Comparison of ENCODE assay signal across 1 cellular context in the genomic region with DNA sequence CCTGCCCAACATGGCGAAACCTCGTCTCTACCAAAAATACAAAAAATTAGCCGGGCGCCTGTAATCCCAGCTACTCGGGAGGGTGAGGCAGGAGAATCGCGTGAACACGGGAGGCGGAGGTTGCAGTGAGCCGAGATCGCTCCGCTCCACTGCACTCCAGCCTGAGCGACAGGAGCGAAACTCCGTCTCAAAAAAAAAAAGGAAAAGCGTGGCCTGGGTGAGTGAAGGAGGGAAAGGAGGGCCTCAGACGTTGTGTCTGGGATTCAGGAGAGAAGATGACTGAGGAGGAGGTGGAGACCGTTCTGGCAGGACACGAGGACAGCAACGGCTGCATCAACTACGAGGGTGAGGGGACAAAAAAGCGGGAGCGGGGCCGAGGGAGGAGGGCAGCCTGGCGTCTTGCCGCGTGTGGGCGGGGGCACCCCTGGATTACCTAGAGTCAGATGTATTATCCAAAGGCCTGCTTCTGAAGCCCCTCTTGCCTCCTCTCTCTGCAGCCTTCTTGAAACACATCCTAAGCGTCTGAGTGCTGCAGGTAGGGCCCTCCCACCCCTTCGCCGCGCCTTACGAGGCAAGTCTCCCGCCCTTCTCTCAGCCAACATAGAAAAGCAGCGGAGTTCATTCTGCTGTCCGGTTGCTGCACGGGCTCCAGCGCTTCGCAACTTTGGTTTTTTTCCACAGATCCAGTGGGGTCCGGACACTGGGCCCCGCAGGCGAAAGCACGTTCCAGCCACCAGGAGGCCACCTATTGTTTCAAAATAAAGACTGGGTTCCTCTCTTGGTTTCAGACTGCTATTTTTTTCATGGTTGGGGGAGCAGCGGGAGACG.
A peak's percentile ranks its signal among the peaks of the same experiment; 100 is the strongest.
TF ChIP-seq lines count a peak whose summit lies in the region.

No MANE protein-coding gene starts in this region.

TF ChIP-seq in K562, 482 proteins besides CTCF, POLR2A, EP300 and RAD21 (continued from another document and continues in another):
- TF ChIP-seq, protein P1, sequence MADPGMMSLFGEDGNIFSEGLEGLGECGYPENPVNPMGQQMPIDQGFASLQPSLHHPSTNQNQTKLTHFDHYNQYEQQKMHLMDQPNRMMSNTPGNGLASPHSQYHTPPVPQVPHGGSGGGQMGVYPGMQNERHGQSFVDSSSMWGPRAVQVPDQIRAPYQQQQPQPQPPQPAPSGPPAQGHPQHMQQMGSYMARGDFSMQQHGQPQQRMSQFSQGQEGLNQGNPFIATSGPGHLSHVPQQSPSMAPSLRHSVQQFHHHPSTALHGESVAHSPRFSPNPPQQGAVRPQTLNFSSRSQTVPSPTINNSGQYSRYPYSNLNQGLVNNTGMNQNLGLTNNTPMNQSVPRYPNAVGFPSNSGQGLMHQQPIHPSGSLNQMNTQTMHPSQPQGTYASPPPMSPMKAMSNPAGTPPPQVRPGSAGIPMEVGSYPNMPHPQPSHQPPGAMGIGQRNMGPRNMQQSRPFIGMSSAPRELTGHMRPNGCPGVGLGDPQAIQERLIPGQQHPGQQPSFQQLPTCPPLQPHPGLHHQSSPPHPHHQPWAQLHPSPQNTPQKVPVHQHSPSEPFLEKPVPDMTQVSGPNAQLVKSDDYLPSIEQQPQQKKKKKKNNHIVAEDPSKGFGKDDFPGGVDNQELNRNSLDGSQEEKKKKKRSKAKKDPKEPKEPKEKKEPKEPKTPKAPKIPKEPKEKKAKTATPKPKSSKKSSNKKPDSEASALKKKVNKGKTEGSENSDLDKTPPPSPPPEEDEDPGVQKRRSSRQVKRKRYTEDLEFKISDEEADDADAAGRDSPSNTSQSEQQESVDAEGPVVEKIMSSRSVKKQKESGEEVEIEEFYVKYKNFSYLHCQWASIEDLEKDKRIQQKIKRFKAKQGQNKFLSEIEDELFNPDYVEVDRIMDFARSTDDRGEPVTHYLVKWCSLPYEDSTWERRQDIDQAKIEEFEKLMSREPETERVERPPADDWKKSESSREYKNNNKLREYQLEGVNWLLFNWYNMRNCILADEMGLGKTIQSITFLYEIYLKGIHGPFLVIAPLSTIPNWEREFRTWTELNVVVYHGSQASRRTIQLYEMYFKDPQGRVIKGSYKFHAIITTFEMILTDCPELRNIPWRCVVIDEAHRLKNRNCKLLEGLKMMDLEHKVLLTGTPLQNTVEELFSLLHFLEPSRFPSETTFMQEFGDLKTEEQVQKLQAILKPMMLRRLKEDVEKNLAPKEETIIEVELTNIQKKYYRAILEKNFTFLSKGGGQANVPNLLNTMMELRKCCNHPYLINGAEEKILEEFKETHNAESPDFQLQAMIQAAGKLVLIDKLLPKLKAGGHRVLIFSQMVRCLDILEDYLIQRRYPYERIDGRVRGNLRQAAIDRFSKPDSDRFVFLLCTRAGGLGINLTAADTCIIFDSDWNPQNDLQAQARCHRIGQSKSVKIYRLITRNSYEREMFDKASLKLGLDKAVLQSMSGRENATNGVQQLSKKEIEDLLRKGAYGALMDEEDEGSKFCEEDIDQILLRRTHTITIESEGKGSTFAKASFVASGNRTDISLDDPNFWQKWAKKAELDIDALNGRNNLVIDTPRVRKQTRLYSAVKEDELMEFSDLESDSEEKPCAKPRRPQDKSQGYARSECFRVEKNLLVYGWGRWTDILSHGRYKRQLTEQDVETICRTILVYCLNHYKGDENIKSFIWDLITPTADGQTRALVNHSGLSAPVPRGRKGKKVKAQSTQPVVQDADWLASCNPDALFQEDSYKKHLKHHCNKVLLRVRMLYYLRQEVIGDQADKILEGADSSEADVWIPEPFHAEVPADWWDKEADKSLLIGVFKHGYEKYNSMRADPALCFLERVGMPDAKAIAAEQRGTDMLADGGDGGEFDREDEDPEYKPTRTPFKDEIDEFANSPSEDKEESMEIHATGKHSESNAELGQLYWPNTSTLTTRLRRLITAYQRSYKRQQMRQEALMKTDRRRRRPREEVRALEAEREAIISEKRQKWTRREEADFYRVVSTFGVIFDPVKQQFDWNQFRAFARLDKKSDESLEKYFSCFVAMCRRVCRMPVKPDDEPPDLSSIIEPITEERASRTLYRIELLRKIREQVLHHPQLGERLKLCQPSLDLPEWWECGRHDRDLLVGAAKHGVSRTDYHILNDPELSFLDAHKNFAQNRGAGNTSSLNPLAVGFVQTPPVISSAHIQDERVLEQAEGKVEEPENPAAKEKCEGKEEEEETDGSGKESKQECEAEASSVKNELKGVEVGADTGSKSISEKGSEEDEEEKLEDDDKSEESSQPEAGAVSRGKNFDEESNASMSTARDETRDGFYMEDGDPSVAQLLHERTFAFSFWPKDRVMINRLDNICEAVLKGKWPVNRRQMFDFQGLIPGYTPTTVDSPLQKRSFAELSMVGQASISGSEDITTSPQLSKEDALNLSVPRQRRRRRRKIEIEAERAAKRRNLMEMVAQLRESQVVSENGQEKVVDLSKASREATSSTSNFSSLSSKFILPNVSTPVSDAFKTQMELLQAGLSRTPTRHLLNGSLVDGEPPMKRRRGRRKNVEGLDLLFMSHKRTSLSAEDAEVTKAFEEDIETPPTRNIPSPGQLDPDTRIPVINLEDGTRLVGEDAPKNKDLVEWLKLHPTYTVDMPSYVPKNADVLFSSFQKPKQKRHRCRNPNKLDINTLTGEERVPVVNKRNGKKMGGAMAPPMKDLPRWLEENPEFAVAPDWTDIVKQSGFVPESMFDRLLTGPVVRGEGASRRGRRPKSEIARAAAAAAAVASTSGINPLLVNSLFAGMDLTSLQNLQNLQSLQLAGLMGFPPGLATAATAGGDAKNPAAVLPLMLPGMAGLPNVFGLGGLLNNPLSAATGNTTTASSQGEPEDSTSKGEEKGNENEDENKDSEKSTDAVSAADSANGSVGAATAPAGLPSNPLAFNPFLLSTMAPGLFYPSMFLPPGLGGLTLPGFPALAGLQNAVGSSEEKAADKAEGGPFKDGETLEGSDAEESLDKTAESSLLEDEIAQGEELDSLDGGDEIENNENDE (IDR thresholded peaks at IDR 0.05; ENCODE audit: low read depth, low read length), result peak; percentile 42
- no peak for TF ChIP-seq TOE1 (IDR thresholded peaks at IDR 0.05; ENCODE audit: borderline replicate concordance)
- TF ChIP-seq TOE1 (CRISPR knock-in tag; IDR thresholded peaks at IDR 0.05; ENCODE audit: borderline replicate concordance, low read depth), result 0 out of 2 replicates have a peak, but pooled peaks have one; percentile 57
- TF ChIP-seq NR4A1 (CRISPR knock-in tag; IDR thresholded peaks at IDR 0.05), result no peak
- TF ChIP-seq NR4A1 (tag; IDR thresholded peaks at IDR 0.05), result 0 out of 2 replicates have a peak, but pooled peaks have one; percentile 36
- TF ChIP-seq FOXP1 (CRISPR knock-in tag; IDR thresholded peaks at IDR 0.05), result peak; percentile 68; the same call in 1 of the 2 replicates
- no peak for TF ChIP-seq HDAC3 (IDR thresholded peaks at IDR 0.05; ENCODE audit: borderline replicate concordance, partially characterized antibody)
- TF ChIP-seq, protein P2, sequence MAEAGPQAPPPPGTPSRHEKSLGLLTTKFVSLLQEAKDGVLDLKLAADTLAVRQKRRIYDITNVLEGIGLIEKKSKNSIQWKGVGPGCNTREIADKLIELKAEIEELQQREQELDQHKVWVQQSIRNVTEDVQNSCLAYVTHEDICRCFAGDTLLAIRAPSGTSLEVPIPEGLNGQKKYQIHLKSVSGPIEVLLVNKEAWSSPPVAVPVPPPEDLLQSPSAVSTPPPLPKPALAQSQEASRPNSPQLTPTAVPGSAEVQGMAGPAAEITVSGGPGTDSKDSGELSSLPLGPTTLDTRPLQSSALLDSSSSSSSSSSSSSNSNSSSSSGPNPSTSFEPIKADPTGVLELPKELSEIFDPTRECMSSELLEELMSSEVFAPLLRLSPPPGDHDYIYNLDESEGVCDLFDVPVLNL (CRISPR knock-in tag; IDR thresholded peaks at IDR 0.05; ENCODE audit: low read depth), result peak; percentile 43; the same call in 1 of the 2 replicates
- TF ChIP-seq SMAD4 (CRISPR knock-in tag; conservative IDR thresholded peaks at IDR 0.05), result 0 out of 2 replicates have a peak, but pooled peaks have one; percentile 54
- no peak for TF ChIP-seq HNRNPUL1 (IDR thresholded peaks at IDR 0.05; ENCODE audit: low read length)
- TF ChIP-seq, protein P3, sequence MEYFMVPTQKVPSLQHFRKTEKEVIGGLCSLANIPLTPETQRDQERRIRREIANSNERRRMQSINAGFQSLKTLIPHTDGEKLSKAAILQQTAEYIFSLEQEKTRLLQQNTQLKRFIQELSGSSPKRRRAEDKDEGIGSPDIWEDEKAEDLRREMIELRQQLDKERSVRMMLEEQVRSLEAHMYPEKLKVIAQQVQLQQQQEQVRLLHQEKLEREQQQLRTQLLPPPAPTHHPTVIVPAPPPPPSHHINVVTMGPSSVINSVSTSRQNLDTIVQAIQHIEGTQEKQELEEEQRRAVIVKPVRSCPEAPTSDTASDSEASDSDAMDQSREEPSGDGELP (CRISPR knock-in tag; IDR thresholded peaks at IDR 0.05; ENCODE audit: borderline replicate concordance), result peak; percentile 21; the same call in 1 of the 2 replicates
- TF ChIP-seq DACH1 (IDR thresholded peaks at IDR 0.05; ENCODE audit: partially characterized antibody), result no peak
- TF ChIP-seq JUND (IDR thresholded peaks at IDR 0.05; ENCODE audit: borderline replicate concordance, low read depth, low read length), result peak; percentile 15; the same call in 1 of the 2 replicates
- no peak for TF ChIP-seq JUND (tag; IDR thresholded peaks at IDR 0.05; ENCODE audit: borderline replicate concordance, low read depth, low read length)
- TF ChIP-seq, protein P4, sequence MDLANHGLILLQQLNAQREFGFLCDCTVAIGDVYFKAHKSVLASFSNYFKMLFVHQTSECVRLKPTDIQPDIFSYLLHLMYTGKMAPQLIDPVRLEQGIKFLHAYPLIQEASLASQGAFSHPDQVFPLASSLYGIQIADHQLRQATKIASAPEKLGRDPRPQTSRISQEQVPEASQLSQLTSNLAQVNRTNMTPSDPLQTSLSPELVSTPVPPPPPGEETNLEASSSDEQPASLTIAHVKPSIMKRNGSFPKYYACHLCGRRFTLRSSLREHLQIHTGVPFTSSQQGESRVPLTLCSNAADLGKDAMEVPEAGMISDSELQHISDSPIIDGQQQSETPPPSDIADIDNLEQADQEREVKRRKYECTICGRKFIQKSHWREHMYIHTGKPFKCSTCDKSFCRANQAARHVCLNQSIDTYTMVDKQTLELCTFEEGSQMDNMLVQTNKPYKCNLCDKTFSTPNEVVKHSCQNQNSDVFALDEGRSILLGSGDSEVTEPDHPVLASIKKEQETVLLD (IDR thresholded peaks at IDR 0.05), result peak; percentile 33; the same call in 1 of the 2 replicates
- peak; percentile 52; the same call in 1 of the 2 replicates for TF ChIP-seq DMBX1 (CRISPR knock-in tag; IDR thresholded peaks at IDR 0.05; ENCODE audit: borderline replicate concordance)
- no peak for TF ChIP-seq ZFP1 (CRISPR knock-in tag; IDR thresholded peaks at IDR 0.05)
- TF ChIP-seq, protein P5, sequence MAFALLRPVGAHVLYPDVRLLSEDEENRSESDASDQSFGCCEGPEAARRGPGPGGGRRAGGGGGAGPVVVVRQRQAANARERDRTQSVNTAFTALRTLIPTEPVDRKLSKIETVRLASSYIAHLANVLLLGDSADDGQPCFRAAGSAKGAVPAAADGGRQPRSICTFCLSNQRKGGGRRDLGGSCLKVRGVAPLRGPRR (CRISPR knock-in tag; IDR thresholded peaks at IDR 0.05), result 0 out of 2 replicates have a peak, but pooled peaks have one; percentile 6
- peak; percentile 41 for TF ChIP-seq POLR2B (IDR thresholded peaks at IDR 0.05; ENCODE audit: low read depth, partially characterized antibody)
- TF ChIP-seq, protein P6, sequence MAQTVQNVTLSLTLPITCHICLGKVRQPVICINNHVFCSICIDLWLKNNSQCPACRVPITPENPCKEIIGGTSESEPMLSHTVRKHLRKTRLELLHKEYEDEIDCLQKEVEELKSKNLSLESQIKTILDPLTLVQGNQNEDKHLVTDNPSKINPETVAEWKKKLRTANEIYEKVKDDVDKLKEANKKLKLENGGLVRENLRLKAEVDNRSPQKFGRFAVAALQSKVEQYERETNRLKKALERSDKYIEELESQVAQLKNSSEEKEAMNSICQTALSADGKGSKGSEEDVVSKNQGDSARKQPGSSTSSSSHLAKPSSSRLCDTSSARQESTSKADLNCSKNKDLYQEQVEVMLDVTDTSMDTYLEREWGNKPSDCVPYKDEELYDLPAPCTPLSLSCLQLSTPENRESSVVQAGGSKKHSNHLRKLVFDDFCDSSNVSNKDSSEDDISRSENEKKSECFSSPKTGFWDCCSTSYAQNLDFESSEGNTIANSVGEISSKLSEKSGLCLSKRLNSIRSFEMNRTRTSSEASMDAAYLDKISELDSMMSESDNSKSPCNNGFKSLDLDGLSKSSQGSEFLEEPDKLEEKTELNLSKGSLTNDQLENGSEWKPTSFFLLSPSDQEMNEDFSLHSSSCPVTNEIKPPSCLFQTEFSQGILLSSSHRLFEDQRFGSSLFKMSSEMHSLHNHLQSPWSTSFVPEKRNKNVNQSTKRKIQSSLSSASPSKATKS (CRISPR knock-in tag; IDR thresholded peaks at IDR 0.05), result no peak
- TF ChIP-seq, protein P7, sequence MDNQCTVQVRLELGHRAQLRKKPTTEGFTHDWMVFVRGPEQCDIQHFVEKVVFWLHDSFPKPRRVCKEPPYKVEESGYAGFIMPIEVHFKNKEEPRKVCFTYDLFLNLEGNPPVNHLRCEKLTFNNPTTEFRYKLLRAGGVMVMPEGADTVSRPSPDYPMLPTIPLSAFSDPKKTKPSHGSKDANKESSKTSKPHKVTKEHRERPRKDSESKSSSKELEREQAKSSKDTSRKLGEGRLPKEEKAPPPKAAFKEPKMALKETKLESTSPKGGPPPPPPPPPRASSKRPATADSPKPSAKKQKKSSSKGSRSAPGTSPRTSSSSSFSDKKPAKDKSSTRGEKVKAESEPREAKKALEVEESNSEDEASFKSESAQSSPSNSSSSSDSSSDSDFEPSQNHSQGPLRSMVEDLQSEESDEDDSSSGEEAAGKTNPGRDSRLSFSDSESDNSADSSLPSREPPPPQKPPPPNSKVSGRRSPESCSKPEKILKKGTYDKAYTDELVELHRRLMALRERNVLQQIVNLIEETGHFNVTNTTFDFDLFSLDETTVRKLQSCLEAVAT (IDR thresholded peaks at IDR 0.05), result peak in 1 of 2 experiments; percentile 90; a peak in 2 of 4 replicates
- TF ChIP-seq ZKSCAN1 (IDR thresholded peaks at IDR 0.05; ENCODE audit: low read depth, low read length), result peak; percentile 47; the same call in 1 of the 2 replicates
- TF ChIP-seq ETV1 (tag; conservative IDR thresholded peaks at IDR 0.05; ENCODE audit: low read depth), result peak; percentile 32; the same call in 1 of the 2 replicates
- TF ChIP-seq, protein P8, sequence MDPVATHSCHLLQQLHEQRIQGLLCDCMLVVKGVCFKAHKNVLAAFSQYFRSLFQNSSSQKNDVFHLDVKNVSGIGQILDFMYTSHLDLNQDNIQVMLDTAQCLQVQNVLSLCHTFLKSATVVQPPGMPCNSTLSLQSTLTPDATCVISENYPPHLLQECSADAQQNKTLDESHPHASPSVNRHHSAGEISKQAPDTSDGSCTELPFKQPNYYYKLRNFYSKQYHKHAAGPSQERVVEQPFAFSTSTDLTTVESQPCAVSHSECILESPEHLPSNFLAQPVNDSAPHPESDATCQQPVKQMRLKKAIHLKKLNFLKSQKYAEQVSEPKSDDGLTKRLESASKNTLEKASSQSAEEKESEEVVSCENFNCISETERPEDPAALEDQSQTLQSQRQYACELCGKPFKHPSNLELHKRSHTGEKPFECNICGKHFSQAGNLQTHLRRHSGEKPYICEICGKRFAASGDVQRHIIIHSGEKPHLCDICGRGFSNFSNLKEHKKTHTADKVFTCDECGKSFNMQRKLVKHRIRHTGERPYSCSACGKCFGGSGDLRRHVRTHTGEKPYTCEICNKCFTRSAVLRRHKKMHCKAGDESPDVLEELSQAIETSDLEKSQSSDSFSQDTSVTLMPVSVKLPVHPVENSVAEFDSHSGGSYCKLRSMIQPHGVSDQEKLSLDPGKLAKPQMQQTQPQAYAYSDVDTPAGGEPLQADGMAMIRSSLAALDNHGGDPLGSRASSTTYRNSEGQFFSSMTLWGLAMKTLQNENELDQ (CRISPR knock-in tag; IDR thresholded peaks at IDR 0.05; ENCODE audit: borderline replicate concordance), result 0 out of 2 replicates have a peak, but pooled peaks have one; percentile 58
- no peak for TF ChIP-seq SMARCA4 (IDR thresholded peaks at IDR 0.05)
